Comparison of ENCODE assay signal across 24 cellular contexts in the genomic region with DNA sequence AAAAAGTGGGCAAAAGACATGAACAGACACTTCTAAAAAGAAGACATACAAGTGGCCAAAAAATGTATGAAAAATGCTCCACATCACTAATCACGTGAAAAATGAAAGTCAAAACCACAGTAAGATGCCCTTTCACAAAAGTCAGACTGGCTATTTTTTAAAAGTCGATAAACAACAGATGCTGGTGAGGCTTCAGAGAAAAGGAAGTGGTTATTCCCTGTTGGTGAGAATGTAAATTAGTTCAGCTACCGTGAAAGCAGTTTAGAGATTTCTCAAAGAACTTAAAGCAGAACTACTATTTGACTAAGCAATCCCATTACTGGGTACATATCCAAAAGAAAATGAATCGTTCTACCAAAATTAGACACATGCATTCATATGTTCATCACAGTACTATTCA.
DNase-seq lines count a peak whose midpoint lies in the region; ATAC-seq, FAIRE-seq and TF ChIP-seq lines count a peak whose summit lies in the region.
"Had no signal": no experiment of that assay in that cellular context is flagged by ENCODE, and none has a peak within 500 bp of the region (broad histone marks: within the 10 kb centered on the region; RNA-seq: fewer than 3 reads in every experiment).

No MANE protein-coding gene starts in this region.

- no peaks in the 10 kb centered on the region for H3K4me1 Mint-ChIP-seq in activated CD4-positive, alpha-beta memory T cell treated with anti-CD3 and anti-CD28 coated beads, Interleukin-2, amount 10 ng/mL, durations not matched to agents 7 days and 5 days
- H3K4me1 Mint-ChIP-seq: neural progenitor cell had no signal

- H3K27me3 ChIP-seq in gastrocnemius medialis, result no peaks in the 10 kb centered on the region
- H3K27me3 ChIP-seq: neural progenitor cell had no signal

- H3K4me1 ChIP-seq in gastrocnemius medialis, result no peaks in the 10 kb centered on the region
- H3K4me1 ChIP-seq: neural progenitor cell had no signal

- no peak overlapping the region for H3K4me3 Mint-ChIP-seq in activated CD4-positive, alpha-beta memory T cell treated with anti-CD3 and anti-CD28 coated beads, Interleukin-2, amount 10 ng/mL, durations not matched to agents 7 days and 5 days
- H3K4me3 Mint-ChIP-seq: activated naive CD4-positive, alpha-beta T cell treated with anti-CD3 and anti-CD28 coated beads for 36 hours; HFFc6; neural progenitor cell; stimulated activated naive CD8-positive, alpha-beta T cell treated with anti-CD3 and anti-CD28 coated beads, Interleukin-15, Interleukin-2, amounts not matched to agents 100 ng/mL and 50 ng/mL, for 24 hours had no signal

- no peaks in the 10 kb centered on the region for H3K36me3 Mint-ChIP-seq in activated CD4-positive, alpha-beta memory T cell treated with anti-CD3 and anti-CD28 coated beads, Interleukin-2, amount 10 ng/mL, durations not matched to agents 7 days and 5 days (ENCODE audit: low read depth)
- H3K36me3 Mint-ChIP-seq: neural progenitor cell had no signal

- TF ChIP-seq CTCF in GM12865 (IDR thresholded peaks at IDR 0.05; ENCODE audit: insufficient read depth, low read depth, low read length, missing control alignments), result no peak
- TF ChIP-seq CTCF in gastrocnemius medialis (IDR thresholded peaks at IDR 0.05 in 4 of 5, conservative IDR thresholded peaks at IDR 0.05 in 1 of 5), result no peak

- H3K4me3 ChIP-seq in GM12865 (ENCODE audit: low read depth, low read length) (no peak overlapping the region), gastrocnemius medialis (no peak overlapping the region)
- H3K4me3 ChIP-seq: neural progenitor cell had no signal

- peak; percentile 45 for DNase-seq in GM12865 (ENCODE audit: low read depth)
- no peak for DNase-seq in GM19239 (ENCODE audit: insufficient read length, low spot score)
- DNase-seq in MV-4-11 (lab: John Stamatoyannopoulos, UW), result peak; percentile 71
- DNase-seq in activated CD4-positive, alpha-beta memory T cell treated with anti-CD3 and anti-CD28 coated beads, Interleukin-2, amount 10 ng/mL, durations not matched to agents 7 days and 5 days, result no peak
- no peak for DNase-seq in gastrocnemius medialis
- DNase-seq: activated naive CD4-positive, alpha-beta T cell treated with anti-CD3 and anti-CD28 coated beads for 36 hours; activated T-cell treated with anti-CD3 and anti-CD28 coated beads, Interleukin-2, amount 50 U/mL, for 1 hour; DMS 273 treated with DMSO at 0.1 percent for 48 hours; HFFc6; left colon; midbrain; NK-92 treated with Interleukin-12 subunit alpha and Interleukin-12 subunit beta, amount 100 ng/mL, for 24 hours; Right ventricle myocardium superior; stimulated activated CD4-positive, alpha-beta T cell treated with anti-CD3 and anti-CD28 coated beads, Interleukin-12 subunit alpha, Interleukin-12 subunit beta, amount 100 ng/mL, for 4 hours; trophoblast cell had no signal

- POLR2A ChIA-PET in activated CD4-positive, alpha-beta memory T cell treated with anti-CD3 and anti-CD28 coated beads, Interleukin-2, amount 10 ng/mL, durations not matched to agents 7 days and 5 days (lab: Charles Lee), result no interaction called here

- FAIRE-seq in GM19239 (lab: Jason Lieb, UNC), result peak; percentile 4
- FAIRE-seq: A204.1, endometrium, HTR-8/SVneo had no signal

- H3K27ac Mint-ChIP-seq in activated CD4-positive, alpha-beta memory T cell treated with anti-CD3 and anti-CD28 coated beads, Interleukin-2, amount 10 ng/mL, durations not matched to agents 7 days and 5 days, result no peak overlapping the region
- H3K27ac Mint-ChIP-seq: activated naive CD4-positive, alpha-beta T cell treated with anti-CD3 and anti-CD28 coated beads for 36 hours; HFFc6; neural progenitor cell; stimulated activated naive CD8-positive, alpha-beta T cell treated with anti-CD3 and anti-CD28 coated beads, Interleukin-15, Interleukin-2, amounts not matched to agents 100 ng/mL and 50 ng/mL, for 24 hours had no signal

- intact Hi-C loops in gastrocnemius medialis (cut with DNase I; ENCODE audit: low total_unique reads), result no loop called here

- in situ Hi-C loops in gastrocnemius medialis (cut with MboI; ENCODE audit: low sequenced_read_pairs in 4 of 4), result no loop called here

- no peaks in the 10 kb centered on the region for H3K36me3 ChIP-seq in gastrocnemius medialis

- H3K27me3 Mint-ChIP-seq in activated CD4-positive, alpha-beta memory T cell treated with anti-CD3 and anti-CD28 coated beads, Interleukin-2, amount 10 ng/mL, durations not matched to agents 7 days and 5 days, result no peaks in the 10 kb centered on the region
- H3K27me3 Mint-ChIP-seq: stimulated activated naive CD8-positive, alpha-beta T cell treated with anti-CD3 and anti-CD28 coated beads, Interleukin-15, Interleukin-2, amounts not matched to agents 100 ng/mL and 50 ng/mL, for 24 hours had no signal

- no peak overlapping the region for H3K27ac ChIP-seq in gastrocnemius medialis
- H3K27ac ChIP-seq: C4-2B, neural progenitor cell had no signal

- H3K9me3 ChIP-seq in gastrocnemius medialis, result no peaks in the 10 kb centered on the region

- no peak for TF ChIP-seq POLR2A in gastrocnemius medialis (IDR thresholded peaks at IDR 0.05)

- CTCF ChIA-PET in activated CD4-positive, alpha-beta memory T cell treated with anti-CD3 and anti-CD28 coated beads, Interleukin-2, amount 10 ng/mL, durations not matched to agents 7 days and 5 days (lab: Charles Lee), result no interaction called here

- peaks cover 9% of the 10 kb centered on the region for H3K9me3 Mint-ChIP-seq in activated CD4-positive, alpha-beta memory T cell treated with anti-CD3 and anti-CD28 coated beads, Interleukin-2, amount 10 ng/mL, durations not matched to agents 7 days and 5 days

- ATAC-seq in HG02885 (IDR thresholded peaks at IDR 0.05; ENCODE audit: poor library complexity, unreplicated experiment), result peak; percentile 55
- ATAC-seq in GM19023 (IDR thresholded peaks at IDR 0.05; ENCODE audit: unreplicated experiment), result no peak
- ATAC-seq in HG02870 (IDR thresholded peaks at IDR 0.05; ENCODE audit: unreplicated experiment), result no peak
- no peak for ATAC-seq in gastrocnemius medialis
- ATAC-seq: left colon had no signal

Comparison
In these comparisons a context has a peak if more than half of its experiments do, and no peak if none do; other contexts are left out.
1. DNase-seq: peak in GM12865 (single experiment) and MV-4-11 (single experiment); none in GM19239 (single experiment), activated CD4-positive, alpha-beta memory T cell treated with anti-CD3 and anti-CD28 coated beads, Interleukin-2, amount 10 ng/mL, durations not matched to agents 7 days and 5 days (single experiment) and gastrocnemius medialis (0 of 2).